1 cellular context compared by ENCODE assay signal in the genomic region with DNA sequence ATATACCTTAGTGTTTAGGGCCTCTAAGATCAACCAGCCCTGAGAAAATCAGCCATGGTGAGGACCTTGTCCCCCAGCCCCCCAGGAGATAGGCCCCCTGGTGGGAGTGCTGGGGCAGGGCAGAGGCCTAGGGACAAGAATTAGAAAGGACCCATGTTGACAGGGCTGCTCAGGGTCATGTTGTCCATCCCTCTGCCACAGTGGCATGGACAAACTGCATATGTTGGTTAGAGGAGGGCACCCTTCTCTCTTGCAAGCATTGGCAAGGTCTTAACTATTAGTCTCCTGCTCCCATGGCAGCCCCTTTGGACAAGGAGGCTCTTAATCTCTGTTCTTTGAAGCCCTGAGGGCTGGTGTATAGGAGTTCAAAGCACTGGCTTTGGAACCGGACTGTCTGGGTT.
TF ChIP-seq lines count a peak whose summit lies in the region.

No MANE protein-coding gene starts in this region.

TF ChIP-seq in K562, 482 proteins besides CTCF, POLR2A, EP300 and RAD21:
- no peak for TF ChIP-seq MEIS2 (IDR thresholded peaks at IDR 0.05; ENCODE audit: partially characterized antibody)
- TF ChIP-seq NR2C2 (CRISPR knock-in tag; IDR thresholded peaks at IDR 0.05) = peak; percentile 73; the same call in 1 of the 2 replicates
- TF ChIP-seq NR2C2 (tag; IDR thresholded peaks at IDR 0.05) = peak; percentile 79
- peak; percentile 34 for TF ChIP-seq ZFX (CRISPR knock-in tag; IDR thresholded peaks at IDR 0.05)
- no peak for TF ChIP-seq ZNF766 (CRISPR knock-in tag; conservative IDR thresholded peaks at IDR 0.05)
- TF ChIP-seq NR2C1 (IDR thresholded peaks at IDR 0.05) = peak; percentile 86
- peak; percentile 82 for TF ChIP-seq NR2C1 (tag; IDR thresholded peaks at IDR 0.05)
- 0 out of 2 replicates have a peak, but pooled peaks have one; percentile 18 for TF ChIP-seq SMC3 (conservative IDR thresholded peaks at IDR 0.05; ENCODE audit: insufficient read depth, low read depth, low read length)
